8 cellular contexts compared by ENCODE assay signal in genomic region chr1:155562581-155563376, GRCh38. TPM values are rescaled to one million over a fixed set of nuclear protein-coding genes. Genes with fewer than 3 reads are reported as not detected.
DNase-seq lines count a peak whose midpoint lies in the region; ATAC-seq and TF ChIP-seq lines count a peak whose summit lies in the region.

TSS of gene ASH1L (minus strand) at chr1:155562803. CDS start at chr1:155521519, 41,284 bp downstream.

- H3K27me3 Mint-ChIP-seq in activated B cell treated with CpG ODN at 0.5 μM for 24 hours (no peaks in the 10 kb centered on the region), immature natural killer cell (ENCODE audit: low read depth in 3 of 3) (peaks cover 14 to 20% (median 17%) of the 10 kb centered on the region in 3 donors)

- no peak for TF ChIP-seq CTCF in AG04449 (IDR thresholded peaks at IDR 0.05; ENCODE audit: insufficient read depth, low read length, missing control alignments)
- no peak for TF ChIP-seq CTCF in activated B cell treated with CpG ODN at 0.5 μM for 24 hours (IDR thresholded peaks at IDR 0.05)
- no peak for TF ChIP-seq CTCF in cardiac fibroblast (IDR thresholded peaks at IDR 0.05; ENCODE audit: low read depth, low read length)

- CTCF ChIA-PET in AG04449 (lab: Yijun Ruan, JAX) (interaction anchor here (1.7 kb wide), 1 partner anchor 312 kb away, joined by 4 read pairs; no protein-coding TSS in a partner anchor), activated B cell treated with CpG ODN at 0.5 μM for 24 hours (lab: Charles Lee) (interaction anchor here (1.8 kb wide), 1 partner anchor 59 kb away, joined by 5 read pairs; no protein-coding TSS in a partner anchor)

- peak; percentile 98 for TF ChIP-seq POLR2A in GM18951 (IDR thresholded peaks at IDR 0.05; ENCODE audit: extremely low read depth, insufficient read depth, insufficient read length)

- in situ Hi-C loops in GM18951 (cut with MboI; ENCODE audit: low sequenced_read_pairs, unreplicated experiment) = no loop called here

- DNase-seq in AG04449 (ENCODE audit: low read depth, low spot score) (peak; percentile 52), NCI-H345 (lab: John Stamatoyannopoulos, UW) (peak; percentile 99), activated B cell treated with CpG ODN at 0.5 μM for 24 hours (peak; percentile 90), cardiac fibroblast (ENCODE audit: low read depth in 2 of 2) (peak; percentile 94 to 96), immature natural killer cell (peak; percentile 90 to 93 (median 92)), smooth muscle cell of the brain vasculature (ENCODE audit: low read depth, low spot score) (peak; percentile 81)

- peaks cover 34% of the 10 kb centered on the region for H3K36me3 Mint-ChIP-seq in activated B cell treated with CpG ODN at 0.5 μM for 24 hours (ENCODE audit: low read depth)
- no peaks in the 10 kb centered on the region for H3K36me3 Mint-ChIP-seq in immature natural killer cell

- peak; percentile 77 for ATAC-seq in HG03175 (IDR thresholded peaks at IDR 0.05; ENCODE audit: unreplicated experiment)
- peak; percentile 80 for ATAC-seq in activated B cell treated with CpG ODN at 0.5 μM for 24 hours (ENCODE audit: low read depth)

- H3K9me3 Mint-ChIP-seq in activated B cell treated with CpG ODN at 0.5 μM for 24 hours (no peaks in the 10 kb centered on the region), immature natural killer cell (no peaks in the 10 kb centered on the region)

- peak within 1 kb of the TSS; percentile 99 for H3K4me3 Mint-ChIP-seq in activated B cell treated with CpG ODN at 0.5 μM for 24 hours
- H3K4me3 Mint-ChIP-seq in immature natural killer cell = peak within 1 kb of the TSS; percentile 98 to 99 (median 99)

- H3K27ac Mint-ChIP-seq in activated B cell treated with CpG ODN at 0.5 μM for 24 hours (peak within 1 kb of the TSS; percentile 98), immature natural killer cell (peak within 1 kb of the TSS; percentile 92 to 100 (median 98))

- H3K4me1 Mint-ChIP-seq in activated B cell treated with CpG ODN at 0.5 μM for 24 hours = peaks cover 41% of the 10 kb centered on the region
- H3K4me1 Mint-ChIP-seq in immature natural killer cell = peaks cover 50 to 53% of the 10 kb centered on the region in 2 donors

- POLR2A ChIA-PET in AG04449 (lab: Yijun Ruan, JAX) = interaction anchor here (1.0 to 1.8 kb wide), 4 partner anchors 14 to 241 kb away, joined by 4 to 5 read pairs (median 5); no protein-coding TSS in a partner anchor
- POLR2A ChIA-PET in activated B cell treated with CpG ODN at 0.5 μM for 24 hours (lab: Charles Lee) = interaction anchor here (0.5 to 2.2 kb wide), 31 partner anchors 10 to 601 kb away, joined by 3 to 17 read pairs (median 4); partner anchors contain the start of genes CLK2, PYGO2 and SCAMP3

- H3K4me3 ChIP-seq in AG04449 (ENCODE audit: low read depth, low read length) (peak within 1 kb of the TSS; percentile 91), cardiac fibroblast (replicated peaks in 1 of 2; ENCODE audit: low read depth in 2 of 2, low read length in 2 of 2) (peak within 1 kb of the TSS; percentile 89 to 92)

- intact Hi-C loops in activated B cell treated with CpG ODN at 0.5 μM for 24 hours (cut with micrococcal nuclease) = loop anchor here (1.0 to 10.0 kb wide), 5 partner anchors 14 to 288 kb away; partner anchors contain the start of genes CLK2, FDPS and HCN3

RNA-seq across cellular contexts. Expression of gene ASH1L, which starts in this region (rescaled TPM):
- total RNA-seq in activated B cell treated with CpG ODN at 0.5 μM for 24 hours = 75.6 and 90.6 TPM in 2 replicates
- 10 to 100 TPM in 1 of 3 donors, 1 to 10 TPM in 2; 3.8 to 27.0 (median 6.0) TPM for polyA plus RNA-seq in immature natural killer cell

Comparison
In these comparisons a context has a peak if more than half of its experiments do, and no peak if none do; other contexts are left out.
1. Peak in every context shown above with its lines: DNase-seq, ATAC-seq and H3K4me3 ChIP-seq.